ENCODE assay signal across 24 cellular contexts in genomic region chr10:44063686-44064085, GRCh38.
"Had no signal": no experiment of that assay in that cellular context is flagged by ENCODE, and none has a peak within 500 bp of the region (broad histone marks: within the 10 kb centered on the region; RNA-seq: fewer than 3 reads in every experiment).

No MANE protein-coding gene starts in this region.

- H3K4me3 Mint-ChIP-seq: dendritic cell treated with granulocyte-macrophage colony-stimulating factor and Interleukin-4, amounts not matched to agents 40 ng/mL and 50 ng/mL, for 4 days; effector memory CD8-positive, alpha-beta T cell; endodermal cell had no signal

- DNase-seq: colonic mucosa; cortex of kidney; dermis blood vessel endothelial cell; dorsolateral prefrontal cortex; effector CD4-positive, alpha-beta T cell; effector CD8-positive, alpha-beta T cell; effector memory CD4-positive, alpha-beta T cell; effector memory CD8-positive, alpha-beta T cell; endodermal cell; erythroblast; esophagus squamous epithelium; foreskin fibroblast; foreskin keratinocyte; foreskin melanocyte; gastrocnemius medialis; glutamatergic neuron; head of caudate nucleus; heart left ventricle; heart right ventricle had no signal

- H3K9me3 ChIP-seq: colonic mucosa, esophagus squamous epithelium, gastrocnemius medialis, gastroesophageal sphincter, heart left ventricle, heart right ventricle had no signal

- ATAC-seq: effector memory CD8-positive, alpha-beta T cell; esophagus mucosa; foreskin keratinocyte; gastrocnemius medialis; gastroesophageal sphincter; heart left ventricle; heart right ventricle had no signal

- H3K9me3 Mint-ChIP-seq: dendritic cell treated with granulocyte-macrophage colony-stimulating factor and Interleukin-4, amounts not matched to agents 40 ng/mL and 50 ng/mL, for 4 days; effector memory CD8-positive, alpha-beta T cell; endodermal cell had no signal

- H3K4me1 ChIP-seq: colonic mucosa, foreskin keratinocyte, gastrocnemius medialis had no signal

- H3K27me3 Mint-ChIP-seq: dendritic cell treated with granulocyte-macrophage colony-stimulating factor and Interleukin-4, amounts not matched to agents 40 ng/mL and 50 ng/mL, for 4 days had no signal

- H3K36me3 ChIP-seq: colonic mucosa, esophagus squamous epithelium, gastrocnemius medialis, gastroesophageal sphincter, heart left ventricle, heart right ventricle had no signal

- H3K27ac ChIP-seq: colonic mucosa, coronary artery, dorsolateral prefrontal cortex, epithelial cell of prostate, esophagus squamous epithelium, foreskin keratinocyte, gastrocnemius medialis, gastroesophageal sphincter, heart left ventricle, heart right ventricle had no signal

- H3K4me3 ChIP-seq: colonic mucosa, coronary artery, dorsolateral prefrontal cortex, esophagus squamous epithelium, gastrocnemius medialis, gastroesophageal sphincter, heart left ventricle, heart right ventricle had no signal

- H3K27ac Mint-ChIP-seq: dendritic cell treated with granulocyte-macrophage colony-stimulating factor and Interleukin-4, amounts not matched to agents 40 ng/mL and 50 ng/mL, for 4 days; effector memory CD8-positive, alpha-beta T cell; endodermal cell had no signal

- H3K27me3 ChIP-seq: colonic mucosa, esophagus squamous epithelium, foreskin keratinocyte, gastrocnemius medialis, gastroesophageal sphincter, heart left ventricle, heart right ventricle had no signal
